Comparison of ENCODE assay signal across 17 cellular contexts in the genomic region with DNA sequence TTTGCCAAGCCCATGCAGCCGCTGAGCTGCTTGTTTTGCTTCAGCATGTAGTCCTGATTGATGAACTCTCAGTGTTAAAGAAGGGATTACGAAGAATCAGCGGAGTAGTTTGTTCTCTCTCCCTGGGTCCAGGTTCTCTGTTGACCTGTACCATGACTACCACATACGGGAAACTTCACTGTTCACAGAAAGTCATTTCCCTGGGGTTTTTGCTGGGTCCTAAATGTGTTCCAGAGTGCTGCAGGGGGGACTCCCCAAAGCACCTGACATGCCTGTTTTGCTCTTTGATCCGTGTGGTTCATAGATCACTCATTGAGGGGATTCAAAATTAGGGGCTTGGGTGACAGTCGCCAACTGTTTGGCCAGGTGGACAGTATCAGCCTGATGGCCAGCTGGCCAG.
"Had no signal": no experiment of that assay in that cellular context is flagged by ENCODE, and none has a peak within 500 bp of the region (broad histone marks: within the 10 kb centered on the region; RNA-seq: fewer than 3 reads in every experiment).

No MANE protein-coding gene starts in this region.

- DNase-seq: activated CD4-positive, alpha-beta T cell treated with anti-CD3 and anti-CD28 coated beads, Interleukin-2, amount 50 U/mL, for 1 hour; activated CD4-positive, CD25-positive, alpha-beta regulatory T cell; activated gamma-delta T cell; activated T-cell treated with anti-CD3 and anti-CD28 coated beads for 4 hours; erythroblast; left cardiac atrium; pancreas; sigmoid colon; spleen; stimulated activated CD4-positive, alpha-beta T cell treated with anti-CD3 and anti-CD28 coated beads, Interleukin-1b, Interleukin-23, amount 100 ng/mL, for 48 hours; stomach; testis had no signal

- H3K9me3 Mint-ChIP-seq: mesothelial cell of epicardium; T-helper 1 cell treated with Interleukin-12 subunit alpha and Interleukin-12 subunit beta and Interleukin-4 antibody, amounts not matched to agents 30 μg/mL and 1 μg/mL, for 36 hours had no signal

- H3K4me3 ChIP-seq: ascending aorta, gastroesophageal sphincter, lung, pancreas, sigmoid colon, spleen, stomach, testis had no signal

- H3K27ac Mint-ChIP-seq: mesothelial cell of epicardium; T-helper 1 cell treated with Interleukin-12 subunit alpha and Interleukin-12 subunit beta and Interleukin-4 antibody, amounts not matched to agents 30 μg/mL and 1 μg/mL, for 36 hours had no signal

- H3K9me3 ChIP-seq: ascending aorta, gastroesophageal sphincter, pancreas, sigmoid colon, spleen, stomach, testis had no signal

- ATAC-seq: gastroesophageal sphincter, left cardiac atrium, pancreas had no signal

- H3K27me3 ChIP-seq: ascending aorta, gastroesophageal sphincter, pancreas, sigmoid colon, spleen, stomach, testis had no signal

- H3K4me3 Mint-ChIP-seq: mesothelial cell of epicardium; T-helper 1 cell treated with Interleukin-12 subunit alpha and Interleukin-12 subunit beta and Interleukin-4 antibody, amounts not matched to agents 30 μg/mL and 1 μg/mL, for 36 hours had no signal

- H3K27ac ChIP-seq: ascending aorta, gastroesophageal sphincter, pancreas, sigmoid colon, spleen, stomach, testis had no signal
